In genomic region chr1:112296908-112297307, GRCh38 we compare ENCODE assay signal across 26 cellular contexts.
DNase-seq lines count a peak whose midpoint lies in the region; ATAC-seq and TF ChIP-seq lines count a peak whose summit lies in the region.
"Had no signal": no experiment of that assay in that cellular context is flagged by ENCODE, and none has a peak within 500 bp of the region (broad histone marks: within the 10 kb centered on the region; RNA-seq: fewer than 3 reads in every experiment).

No MANE protein-coding gene starts in this region.

- no peaks in the 10 kb centered on the region for H3K4me1 Mint-ChIP-seq in activated CD8-positive, alpha-beta T cell treated with anti-CD3 and anti-CD28 coated beads for 36 hours (ENCODE audit: low read depth)
- H3K4me1 Mint-ChIP-seq in activated CD8-positive, alpha-beta T cell treated with anti-CD3 and anti-CD28 coated beads, Interleukin-2, amount 10 ng/mL, durations not matched to agents 7 days and 5 days (ENCODE audit: low read depth) = no peaks in the 10 kb centered on the region
- H3K4me1 Mint-ChIP-seq: activated CD4-positive, alpha-beta T cell treated with anti-CD3 and anti-CD28 coated beads, Interleukin-2, amount 10 ng/mL, durations not matched to agents 7 days and 5 days; CD4-positive, CD25-positive, alpha-beta regulatory T cell; neural progenitor cell had no signal

- H3K36me3 Mint-ChIP-seq in activated CD8-positive, alpha-beta T cell treated with anti-CD3 and anti-CD28 coated beads for 36 hours (ENCODE audit: low read depth) = no peaks in the 10 kb centered on the region
- no peaks in the 10 kb centered on the region for H3K36me3 Mint-ChIP-seq in activated CD8-positive, alpha-beta T cell treated with anti-CD3 and anti-CD28 coated beads, Interleukin-2, amount 10 ng/mL, durations not matched to agents 7 days and 5 days (ENCODE audit: low read depth)
- H3K36me3 Mint-ChIP-seq: CD4-positive, CD25-positive, alpha-beta regulatory T cell; neural progenitor cell had no signal

- TF ChIP-seq CTCF in activated CD8-positive, alpha-beta T cell treated with anti-CD3 and anti-CD28 coated beads for 36 hours (IDR thresholded peaks at IDR 0.05) = no peak
- no peak for TF ChIP-seq CTCF in choroid plexus epithelial cell (conservative IDR thresholded peaks at IDR 0.05; ENCODE audit: low read depth, low read length)

- POLR2A ChIA-PET in activated CD8-positive, alpha-beta T cell treated with anti-CD3 and anti-CD28 coated beads for 36 hours (lab: Charles Lee) = no interaction called here
- POLR2A ChIA-PET in activated CD8-positive, alpha-beta T cell treated with anti-CD3 and anti-CD28 coated beads, Interleukin-2, amount 10 ng/mL, durations not matched to agents 7 days and 5 days (lab: Charles Lee) = no interaction called here

- no peak overlapping the region for H3K4me3 ChIP-seq in choroid plexus epithelial cell (ENCODE audit: low read depth, low read length)
- H3K4me3 ChIP-seq: A549, neural progenitor cell, psoas muscle had no signal

- intact Hi-C loops in activated CD8-positive, alpha-beta T cell treated with anti-CD3 and anti-CD28 coated beads for 36 hours (cut with micrococcal nuclease) = no loop called here

- H3K27me3 Mint-ChIP-seq in activated CD8-positive, alpha-beta T cell treated with anti-CD3 and anti-CD28 coated beads for 36 hours = peaks cover 10% of the 10 kb centered on the region
- H3K27me3 Mint-ChIP-seq in activated CD8-positive, alpha-beta T cell treated with anti-CD3 and anti-CD28 coated beads, Interleukin-2, amount 10 ng/mL, durations not matched to agents 7 days and 5 days (ENCODE audit: low read depth) = peaks cover 5% of the 10 kb centered on the region

- no peak overlapping the region for H3K4me3 Mint-ChIP-seq in activated CD8-positive, alpha-beta T cell treated with anti-CD3 and anti-CD28 coated beads for 36 hours
- H3K4me3 Mint-ChIP-seq in activated CD8-positive, alpha-beta T cell treated with anti-CD3 and anti-CD28 coated beads, Interleukin-2, amount 10 ng/mL, durations not matched to agents 7 days and 5 days = no peak overlapping the region
- H3K4me3 Mint-ChIP-seq: activated CD4-positive, alpha-beta T cell treated with anti-CD3 and anti-CD28 coated beads, Interleukin-2, amount 10 ng/mL, durations not matched to agents 7 days and 5 days; CD4-positive, CD25-positive, alpha-beta regulatory T cell; neural progenitor cell had no signal

- H3K27ac Mint-ChIP-seq in activated CD8-positive, alpha-beta T cell treated with anti-CD3 and anti-CD28 coated beads for 36 hours = no peak overlapping the region
- no peak overlapping the region for H3K27ac Mint-ChIP-seq in activated CD8-positive, alpha-beta T cell treated with anti-CD3 and anti-CD28 coated beads, Interleukin-2, amount 10 ng/mL, durations not matched to agents 7 days and 5 days
- H3K27ac Mint-ChIP-seq: activated CD4-positive, alpha-beta T cell treated with anti-CD3 and anti-CD28 coated beads, Interleukin-2, amount 10 ng/mL, durations not matched to agents 7 days and 5 days; CD4-positive, CD25-positive, alpha-beta regulatory T cell; neural progenitor cell had no signal

- peaks cover 6% of the 10 kb centered on the region for H3K9me3 Mint-ChIP-seq in activated CD8-positive, alpha-beta T cell treated with anti-CD3 and anti-CD28 coated beads for 36 hours
- no peaks in the 10 kb centered on the region for H3K9me3 Mint-ChIP-seq in activated CD8-positive, alpha-beta T cell treated with anti-CD3 and anti-CD28 coated beads, Interleukin-2, amount 10 ng/mL, durations not matched to agents 7 days and 5 days (ENCODE audit: insufficient read depth)
- H3K9me3 Mint-ChIP-seq: activated CD4-positive, alpha-beta T cell treated with anti-CD3 and anti-CD28 coated beads, Interleukin-2, amount 10 ng/mL, durations not matched to agents 7 days and 5 days; neural progenitor cell had no signal

- no peak for ATAC-seq in activated CD8-positive, alpha-beta T cell treated with anti-CD3 and anti-CD28 coated beads for 36 hours
- ATAC-seq in activated CD8-positive, alpha-beta T cell treated with anti-CD3 and anti-CD28 coated beads, Interleukin-2, amount 10 ng/mL, durations not matched to agents 7 days and 5 days = no peak
- ATAC-seq in HG03442 (IDR thresholded peaks at IDR 0.05; ENCODE audit: unreplicated experiment) = no peak
- ATAC-seq: A549, left cardiac atrium, psoas muscle had no signal

- CTCF ChIA-PET in activated CD8-positive, alpha-beta T cell treated with anti-CD3 and anti-CD28 coated beads for 36 hours (lab: Charles Lee) = interaction anchor here (1.0 kb wide), 1 partner anchor 72 kb away, joined by 4 read pairs; no protein-coding TSS in a partner anchor
- CTCF ChIA-PET in activated CD8-positive, alpha-beta T cell treated with anti-CD3 and anti-CD28 coated beads, Interleukin-2, amount 10 ng/mL, durations not matched to agents 7 days and 5 days (lab: Charles Lee) = interaction anchor here (0.9 kb wide), 1 partner anchor 71 kb away, joined by 3 read pairs; no protein-coding TSS in a partner anchor

- DNase-seq in activated CD8-positive, alpha-beta T cell treated with anti-CD3 and anti-CD28 coated beads for 36 hours = peak; percentile 13
- no peak for DNase-seq in activated CD8-positive, alpha-beta T cell treated with anti-CD3 and anti-CD28 coated beads, Interleukin-2, amount 10 ng/mL, durations not matched to agents 7 days and 5 days
- DNase-seq in NCI-H69 (lab: John Stamatoyannopoulos, UW) (peak; percentile 53), choroid plexus epithelial cell (ENCODE audit: low read depth) (peak; percentile 22), GM19240 (ENCODE audit: insufficient read length, low spot score) (no peak), HuH-7.5 (ENCODE audit: low spot score) (no peak)
- no peak for DNase-seq in activated T-cell treated with anti-CD3 and anti-CD28 coated beads, Interleukin-2, amount 50 U/mL, for 1 hour
- DNase-seq: activated CD4-positive, alpha-beta T cell treated with anti-CD3 and anti-CD28 coated beads, Interleukin-2, amount 10 ng/mL, durations not matched to agents 7 days and 5 days; activated naive CD4-positive, alpha-beta T cell; amniotic stem cell; caudate nucleus; CD4-positive, CD25-positive, alpha-beta regulatory T cell; DND-41; effector CD4-positive, alpha-beta T cell; left cardiac atrium; NCI-H1105; NCI-H2171 treated with DMSO at 0.1 percent for 48 hours; NK-92 treated with Interleukin-12 subunit alpha and Interleukin-12 subunit beta, amount 100 ng/mL, for 24 hours; psoas muscle; RPMI8226; small intestine; stimulated activated CD4-positive, alpha-beta T cell treated with anti-CD3 and anti-CD28 coated beads, Interleukin-4, amount 100 ng/mL, for 1 hour; SW 1271 had no signal

Comparison
In these comparisons a context has a peak if more than half of its experiments do, and no peak if none do; other contexts are left out.
1. DNase-seq: peak in activated CD8-positive, alpha-beta T cell treated with anti-CD3 and anti-CD28 coated beads for 36 hours (single experiment), NCI-H69 (single experiment) and choroid plexus epithelial cell (single experiment); none in activated CD8-positive, alpha-beta T cell treated with anti-CD3 and anti-CD28 coated beads, Interleukin-2, amount 10 ng/mL, durations not matched to agents 7 days and 5 days (single experiment), activated T-cell treated with anti-CD3 and anti-CD28 coated beads, Interleukin-2, amount 50 U/mL, for 1 hour (single experiment), GM19240 (single experiment) and HuH-7.5 (single experiment).